8 cellular contexts compared by ENCODE assay signal in genomic region chr1:155261888-155262673, GRCh38. TPM values are rescaled to one million over a fixed set of nuclear protein-coding genes. Genes with fewer than 3 reads are reported as not detected.
A peak's percentile ranks its signal among the peaks of the same experiment; 100 is the strongest.
DNase-seq lines count a peak whose midpoint lies in the region; ATAC-seq lines count a peak whose summit lies in the region.

SCAMP3 (minus strand) TSS chr1:155262360; CDS start chr1:155262151, 209 bp downstream.

- H3K4me3 Mint-ChIP-seq in activated CD4-positive, alpha-beta T cell treated with anti-CD3 and anti-CD28 coated beads, Interleukin-2, amount 10 ng/mL, durations not matched to agents 7 days and 5 days = peak within 1 kb of the TSS; percentile 94

- H3K27me3 Mint-ChIP-seq in activated CD4-positive, alpha-beta T cell treated with anti-CD3 and anti-CD28 coated beads, Interleukin-2, amount 10 ng/mL, durations not matched to agents 7 days and 5 days = no peaks in the 10 kb centered on the region

- CTCF ChIA-PET in activated CD4-positive, alpha-beta T cell treated with anti-CD3 and anti-CD28 coated beads, Interleukin-2, amount 10 ng/mL, durations not matched to agents 7 days and 5 days (lab: Charles Lee) = interaction anchor here (0.8 to 5.3 kb wide), 9 partner anchors 8 to 66 kb away, joined by 3 to 72 read pairs (median 4); partner anchors contain the start of genes CLK2, FDPS and HCN3

- no peaks in the 10 kb centered on the region for H3K27me3 ChIP-seq in BLaER1

- H3K9me3 ChIP-seq in BLaER1 = no peaks in the 10 kb centered on the region

- POLR2A ChIA-PET in activated CD4-positive, alpha-beta T cell treated with anti-CD3 and anti-CD28 coated beads, Interleukin-2, amount 10 ng/mL, durations not matched to agents 7 days and 5 days (lab: Charles Lee) = interaction anchor here (0.5 to 1.0 kb wide), 4 partner anchors 10 to 524 kb away, joined by 3 to 5 read pairs (median 3); no protein-coding TSS in a partner anchor

- peaks cover 66% of the 10 kb centered on the region for H3K36me3 Mint-ChIP-seq in activated CD4-positive, alpha-beta T cell treated with anti-CD3 and anti-CD28 coated beads, Interleukin-2, amount 10 ng/mL, durations not matched to agents 7 days and 5 days (ENCODE audit: low read depth)

- H3K9ac ChIP-seq in BLaER1 = peak within 1 kb of the TSS; percentile 86

- peaks cover 37% of the 10 kb centered on the region for H3K4me1 Mint-ChIP-seq in activated CD4-positive, alpha-beta T cell treated with anti-CD3 and anti-CD28 coated beads, Interleukin-2, amount 10 ng/mL, durations not matched to agents 7 days and 5 days

- DNase-seq in NCI-H69 (lab: John Stamatoyannopoulos, UW) (peak; percentile 99), dedifferentiated amniotic fluid mesenchymal stem cell (ENCODE audit: extremely low spot score) (peak; percentile 99), left lobe of liver (ENCODE audit: low spot score) (peak; percentile 97)
- DNase-seq in activated CD4-positive, alpha-beta T cell treated with anti-CD3 and anti-CD28 coated beads, Interleukin-2, amount 10 ng/mL, durations not matched to agents 7 days and 5 days = peak; percentile 94
- peak; percentile 80 for DNase-seq in stimulated activated CD4-positive, alpha-beta T cell treated with anti-CD3 and anti-CD28 coated beads, Interleukin-2, amount 100 ng/mL, for 4 hours (ENCODE audit: low read depth)

- peak within 1 kb of the TSS; percentile 78 for H3K27ac ChIP-seq in BLaER1

- peak within 1 kb of the TSS; percentile 98 for H3K4me2 ChIP-seq in BLaER1

- peaks cover 19% of the 10 kb centered on the region for H4K20me1 ChIP-seq in BLaER1

- ATAC-seq in GM19328 (IDR thresholded peaks at IDR 0.05; ENCODE audit: unreplicated experiment) (peak; percentile 90), HG03520 (IDR thresholded peaks at IDR 0.05; ENCODE audit: unreplicated experiment) (peak; percentile 82), left lobe of liver (peak; percentile 96)

- no peaks in the 10 kb centered on the region for H3K9me3 Mint-ChIP-seq in activated CD4-positive, alpha-beta T cell treated with anti-CD3 and anti-CD28 coated beads, Interleukin-2, amount 10 ng/mL, durations not matched to agents 7 days and 5 days

- peaks cover 81% of the 10 kb centered on the region for H3K36me3 ChIP-seq in BLaER1

- H3K4me1 ChIP-seq in BLaER1 = peaks cover 24% of the 10 kb centered on the region

- H3K27ac Mint-ChIP-seq in activated CD4-positive, alpha-beta T cell treated with anti-CD3 and anti-CD28 coated beads, Interleukin-2, amount 10 ng/mL, durations not matched to agents 7 days and 5 days = peak within 1 kb of the TSS; percentile 94

- peak within 1 kb of the TSS; percentile 82 for H3K4me3 ChIP-seq in BLaER1

RNA-seq across cellular contexts. Expression of gene SCAMP3, which starts in this region (rescaled TPM):
- 10 to 100 TPM; 88.7 to 96.4 TPM for total RNA-seq in activated CD4-positive, alpha-beta T cell treated with anti-CD3 and anti-CD28 coated beads, Interleukin-2, amount 10 ng/mL, durations not matched to agents 7 days and 5 days
- 24.9 TPM for total RNA-seq in left lobe of liver

Comparison
In these comparisons a context has a peak if more than half of its experiments do, and no peak if none do; other contexts are left out.
1. Peak in every context shown above with its lines: DNase-seq, ATAC-seq, H3K4me3 ChIP-seq and H3K27ac ChIP-seq.